1 cellular context compared by ENCODE assay signal in the genomic region with DNA sequence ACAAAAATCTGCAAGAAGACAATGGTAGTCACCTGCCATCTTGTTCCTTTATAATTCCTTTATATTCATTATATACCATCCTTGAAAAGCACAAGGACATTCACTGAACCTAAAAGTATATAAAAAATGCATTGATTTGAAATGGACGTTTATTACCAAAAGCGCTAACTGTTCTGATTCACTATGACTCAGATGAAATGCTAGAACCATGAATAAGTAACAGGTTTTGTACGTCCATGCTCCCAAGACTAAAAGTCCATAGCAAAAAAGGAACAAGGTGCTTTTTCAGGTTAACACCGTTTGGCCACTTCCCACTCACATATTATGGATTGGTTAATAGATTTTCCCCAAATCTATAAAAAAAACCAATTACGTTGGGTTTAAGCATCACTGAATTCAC.
TF ChIP-seq lines count a peak whose summit lies in the region.

No MANE protein-coding gene starts in this region.

TF ChIP-seq in SK-N-SH, 30 proteins besides CTCF, POLR2A, EP300 and RAD21 (continued from another document):
- no peak for TF ChIP-seq REST (IDR thresholded peaks at IDR 0.05; ENCODE audit: low read depth, low read length)
TF ChIP-seq in SK-N-SH: peak in this region for 1.
